11 cellular contexts compared by ENCODE assay signal in the genomic region with DNA sequence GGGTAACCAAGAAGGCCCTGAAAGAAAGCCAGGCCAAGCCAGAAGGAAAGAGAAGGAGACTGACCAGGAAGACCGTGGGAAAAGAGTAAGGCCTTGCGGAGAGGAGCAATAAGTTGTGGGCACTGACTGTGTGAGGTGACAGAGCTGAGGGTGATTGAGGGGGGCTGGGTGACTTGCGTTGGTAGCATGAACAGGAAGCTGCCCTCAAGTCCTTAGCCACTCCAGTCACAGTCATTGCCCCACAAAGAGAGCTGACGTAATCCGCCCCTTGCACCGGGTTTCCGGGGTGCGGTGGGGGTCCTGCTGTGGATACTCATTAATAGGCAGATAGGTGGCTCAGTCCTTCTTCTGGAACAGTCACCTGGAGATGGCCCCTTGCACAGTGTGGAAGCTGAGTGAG. TPM values are rescaled to one million over a fixed set of nuclear protein-coding genes. Genes with fewer than 3 reads are reported as not detected.
"Had no signal": no experiment of that assay in that cellular context is flagged by ENCODE, and none has a peak within 500 bp of the region (broad histone marks: within the 10 kb centered on the region; RNA-seq: fewer than 3 reads in every experiment).

No MANE protein-coding gene starts in this region.

- H3K9me3 Mint-ChIP-seq: activated T-helper 17 cell treated with anti-CD3 and anti-CD28 coated beads, Interleukin-2, amount 50 U/mL, for 72 hours; neural crest cell had no signal

- H3K4me3 Mint-ChIP-seq: activated T-helper 17 cell treated with anti-CD3 and anti-CD28 coated beads, Interleukin-2, amount 50 U/mL, for 72 hours; neural crest cell had no signal

- H3K4me1 ChIP-seq: left ventricle myocardium inferior, psoas muscle had no signal

- H3K4me1 Mint-ChIP-seq: neural crest cell had no signal

- ATAC-seq: activated T-helper 17 cell treated with anti-CD3 and anti-CD28 coated beads, Interleukin-2, amount 50 U/mL, for 72 hours; psoas muscle; right lobe of liver had no signal

- H3K36me3 ChIP-seq: left ventricle myocardium inferior, right lobe of liver had no signal

- H3K27ac ChIP-seq: left ventricle myocardium inferior, psoas muscle, right lobe of liver had no signal

- H3K27ac Mint-ChIP-seq: activated T-helper 17 cell treated with anti-CD3 and anti-CD28 coated beads, Interleukin-2, amount 50 U/mL, for 72 hours had no signal

- H3K4me3 ChIP-seq: left ventricle myocardium inferior, psoas muscle, right lobe of liver had no signal

- H3K9me3 ChIP-seq: left ventricle myocardium inferior, psoas muscle, right lobe of liver had no signal

- H3K27me3 Mint-ChIP-seq: activated T-helper 17 cell treated with anti-CD3 and anti-CD28 coated beads, Interleukin-2, amount 50 U/mL, for 72 hours had no signal

- H3K27me3 ChIP-seq: right lobe of liver had no signal

- DNase-seq: activated CD4-positive, alpha-beta T cell treated with anti-CD3 and anti-CD28 coated beads, Interleukin-2, amount 50 U/mL, for 1 hour; activated naive CD4-positive, alpha-beta T cell treated with Interleukin-2 at 50 U/mL for 16 hours; foreskin fibroblast; hypothalamus; left ventricle myocardium inferior; mesendoderm; psoas muscle; right lobe of liver; T-helper 9 cell had no signal

RNA-seq across cellular contexts. Expression of gene DMBT1, which starts 16.1 kb away (rescaled TPM):
- total RNA-seq: activated T-helper 17 cell treated with anti-CD3 and anti-CD28 coated beads, Interleukin-2, amount 50 U/mL, for 72 hours; neural crest cell had no signal
